Comparison of ENCODE assay signal across 1 cellular context in genomic region chr5:141701341-141702119, GRCh38.
TF ChIP-seq lines count a peak whose summit lies in the region.

No MANE protein-coding gene starts in this region.

TF ChIP-seq in A549, 52 proteins besides CTCF, POLR2A, EP300 and RAD21 (continued from another document):
- no peak for TF ChIP-seq ELK1 (IDR thresholded peaks at IDR 0.05; ENCODE audit: low read depth, low read length)
- TF ChIP-seq ATOH8 (CRISPR knock-in tag; IDR thresholded peaks at IDR 0.05; ENCODE audit: low read depth) = no peak
- TF ChIP-seq, protein P1, sequence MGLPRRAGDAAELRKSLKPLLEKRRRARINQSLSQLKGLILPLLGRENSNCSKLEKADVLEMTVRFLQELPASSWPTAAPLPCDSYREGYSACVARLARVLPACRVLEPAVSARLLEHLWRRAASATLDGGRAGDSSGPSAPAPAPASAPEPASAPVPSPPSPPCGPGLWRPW (IDR thresholded peaks at IDR 0.05) = no peak
- no peak for TF ChIP-seq GATA3 (IDR thresholded peaks at IDR 0.05; ENCODE audit: borderline replicate concordance)
- no peak for TF ChIP-seq HOXB13 (CRISPR knock-in tag; IDR thresholded peaks at IDR 0.05; ENCODE audit: low read depth)
- no peak for TF ChIP-seq CBX8 (IDR thresholded peaks at IDR 0.05)
- no peak for TF ChIP-seq HOXB5 (CRISPR knock-in tag; IDR thresholded peaks at IDR 0.05)
- TF ChIP-seq POLR2AphosphoS2 (conservative IDR thresholded peaks at IDR 0.05; ENCODE audit: low read length) = no peak
- no peak for TF ChIP-seq RARB (CRISPR knock-in tag; IDR thresholded peaks at IDR 0.05)
- TF ChIP-seq CHD2 (IDR thresholded peaks at IDR 0.05; ENCODE audit: low read length, partially characterized antibody) = no peak
